ENCODE assay signal across 8 cellular contexts in genomic region chr14:22981090-22982012, GRCh38. TPM values are rescaled to one million over a fixed set of nuclear protein-coding genes. Genes with fewer than 3 reads are reported as not detected.
A peak's percentile ranks its signal among the peaks of the same experiment; 100 is the strongest.
DNase-seq lines count a peak whose midpoint lies in the region; ATAC-seq, FAIRE-seq and TF ChIP-seq lines count a peak whose summit lies in the region.

No MANE protein-coding gene starts in this region.

- POLR2A ChIA-PET in A673 (lab: Charles Lee; ENCODE audit: low non-redundant PET) (interaction anchor here (0.6 kb wide), 1 partner anchor 114 kb away, joined by 5 read pairs; the partner anchor contains the start of genes ACIN1 and C14orf119), GM12878 (lab: Charles Lee) (interaction anchor here (0.6 to 1.0 kb wide), 2 partner anchors 10 to 17 kb away, joined by 3 to 5 read pairs; no protein-coding TSS in a partner anchor)

- H3K9me3 ChIP-seq in A673 (ENCODE audit: low read depth, low read length, poor library complexity, severe bottlenecking) (no peaks in the 10 kb centered on the region), HUES64 (ENCODE audit: insufficient read depth, low read depth, low read length) (no peaks in the 10 kb centered on the region), GM12878 (replicated peaks; ENCODE audit: control insufficient read depth, insufficient read depth, low read length) (no peaks in the 10 kb centered on the region)

- peak overlapping the region; percentile 73 for H3K4me2 ChIP-seq in GM12878 (ENCODE audit: control insufficient read depth, insufficient read depth)

- H3K9ac ChIP-seq in HUES64 (ENCODE audit: low read depth, low read length) (peak overlapping the region; percentile 92), GM12878 (ENCODE audit: control insufficient read depth, insufficient read depth, low read length) (no peak overlapping the region; the same call in 1 of the 2 replicates)

- H3K27ac ChIP-seq in A673 (ENCODE audit: low read depth, low read length, poor library complexity, severe bottlenecking) = peak overlapping the region; percentile 86
- peak overlapping the region; percentile 88 for H3K27ac ChIP-seq in HUES64 (ENCODE audit: low read depth, low read length)
- no peak overlapping the region for H3K27ac ChIP-seq in GM12878 (ENCODE audit: control insufficient read depth, insufficient read depth)
- H3K27ac ChIP-seq in layer of hippocampus (ENCODE audit: low read depth, low read length) = peak overlapping the region; percentile 62

- BruUV-seq in A673 (replicated peaks; lab: Mats Ljungman, UMichigan) (no TSS peak), GM12878 (replicated peaks; lab: Mats Ljungman, UMichigan) (no TSS peak)

- ATAC-seq in GM12878 = no peak
- ATAC-seq in stimulated activated naive CD8-positive, alpha-beta T cell treated with anti-CD3 and anti-CD28 coated beads, Interleukin-15, amount 100 ng/mL, for 72 hours = peak; percentile 27
- no peak for ATAC-seq in HG03139 (IDR thresholded peaks at IDR 0.05; ENCODE audit: unreplicated experiment)

- no peaks in the 10 kb centered on the region for H3K27me3 Mint-ChIP-seq in stimulated activated naive CD8-positive, alpha-beta T cell treated with anti-CD3 and anti-CD28 coated beads, Interleukin-15, amount 100 ng/mL, for 72 hours

- H3K27me3 ChIP-seq in A673 (replicated peaks; ENCODE audit: insufficient read depth, low read depth, low read length, poor library complexity) (no peaks in the 10 kb centered on the region), HUES64 (ENCODE audit: insufficient read depth, low read length) (peaks cover 12% of the 10 kb centered on the region; the same call in 1 of the 2 replicates), GM12878 (replicated peaks in 1 of 2; ENCODE audit: control insufficient read depth in 2 of 2, insufficient read depth in 2 of 2, low read length in 1 of 2) (peaks cover 4 to 13% of the 10 kb centered on the region in 2 experiments), layer of hippocampus (ENCODE audit: control insufficient read depth, insufficient read depth, low read length) (peaks cover 13% of the 10 kb centered on the region)

- intact Hi-C loops in A673 (cut with micrococcal nuclease; ENCODE audit: unreplicated experiment) = loop anchor here (1.0 to 5.0 kb wide), 6 partner anchors 24 to 674 kb away; partner anchors contain the start of gene PRMT5
- intact Hi-C loops in GM12878 (cut with micrococcal nuclease; ENCODE audit: unreplicated experiment) = loop anchor here (2.0 to 10.0 kb wide), 2 partner anchors 53 to 597 kb away; partner anchors contain the start of gene PRMT5

- peak overlapping the region; percentile 35 for H2AFZ ChIP-seq in GM12878 (ENCODE audit: control insufficient read depth, low read depth, low read length)

- CTCF ChIA-PET in A673 (lab: Charles Lee) (interaction anchor here (0.6 to 1.5 kb wide), 8 partner anchors 13 to 96 kb away, joined by 3 to 8 read pairs (median 4); no protein-coding TSS in a partner anchor), GM12878 (lab: Yijun Ruan, JAX) (interaction anchor here (6.7 to 25.0 kb wide), 4 partner anchors 9 to 86 kb away, joined by 73 to 853 read pairs (median 249); partner anchors contain the start of gene CDH24)

- SMC1A ChIA-PET in GM12878 (lab: Charles Lee; ENCODE audit: uncharacterized antibody, unreplicated experiment) = interaction anchor here (0.6 to 2.3 kb wide), 5 partner anchors 9 to 255 kb away, joined by 3 to 21 read pairs (median 9); partner anchors contain the start of gene PRMT5

- H3K79me2 ChIP-seq in GM12878 (ENCODE audit: control insufficient read depth, insufficient read depth, low read length) = no peaks in the 10 kb centered on the region

- DNase-seq in A673 (ENCODE audit: low spot score) = no peak
- no peak for DNase-seq in GM12878 (ENCODE audit: low read depth, low spot score)
- peak; percentile 31 for DNase-seq in stimulated activated naive CD8-positive, alpha-beta T cell treated with anti-CD3 and anti-CD28 coated beads, Interleukin-15, amount 100 ng/mL, for 72 hours
- DNase-seq in NOMO-1 (lab: John Stamatoyannopoulos, UW; ENCODE audit: unreplicated experiment in 2 of 2) = no peak
- DNase-seq in amniotic stem cell (lab: John Stamatoyannopoulos, UW) = no peak

- H3K27ac Mint-ChIP-seq in stimulated activated naive CD8-positive, alpha-beta T cell treated with anti-CD3 and anti-CD28 coated beads, Interleukin-15, amount 100 ng/mL, for 72 hours = no peak overlapping the region

- RAD21 ChIA-PET in GM12878 (lab: Charles Lee; ENCODE audit: unreplicated experiment) = interaction anchor here (0.8 to 9.1 kb wide), 4 partner anchors 8 to 114 kb away, joined by 3 to 224 read pairs (median 10); partner anchors contain the start of genes C14orf119, CDH24 and PRMT5

- H3K4me1 Mint-ChIP-seq in stimulated activated naive CD8-positive, alpha-beta T cell treated with anti-CD3 and anti-CD28 coated beads, Interleukin-15, amount 100 ng/mL, for 72 hours = peaks cover 6% of the 10 kb centered on the region

- TF ChIP-seq RAD21 in GM12878 (IDR thresholded peaks at IDR 0.05; ENCODE audit: insufficient read depth, low read depth, low read length) = no peak

- peak overlapping the region; percentile 46 to 69 for H3K4me3 Mint-ChIP-seq in stimulated activated naive CD8-positive, alpha-beta T cell treated with anti-CD3 and anti-CD28 coated beads, Interleukin-15, amount 100 ng/mL, for 72 hours

- TF ChIP-seq CTCF in A673 (conservative IDR thresholded peaks at IDR 0.05; ENCODE audit: low read depth, low read length) (no peak), GM12878 (IDR thresholded peaks at IDR 0.05 in 2 of 3, conservative IDR thresholded peaks at IDR 0.05 in 1 of 3; ENCODE audit: control insufficient read depth in 2 of 3, extremely low read depth in 1 of 3, insufficient read depth in 1 of 3, low read depth in 3 of 3, low read length in 3 of 3) (no peak)

- peaks cover 38% of the 10 kb centered on the region for H3K4me1 ChIP-seq in A673 (ENCODE audit: insufficient read depth, low read length, poor library complexity, severe bottlenecking)
- H3K4me1 ChIP-seq in HUES64 (ENCODE audit: insufficient read depth, low read length) = peaks cover 38% of the 10 kb centered on the region
- H3K4me1 ChIP-seq in GM12878 (ENCODE audit: control insufficient read depth, insufficient read depth, low read length) = no peaks in the 10 kb centered on the region; the same call in 1 of the 2 replicates

- H3K9me3 Mint-ChIP-seq in stimulated activated naive CD8-positive, alpha-beta T cell treated with anti-CD3 and anti-CD28 coated beads, Interleukin-15, amount 100 ng/mL, for 72 hours = no peaks in the 10 kb centered on the region

- H3K36me3 ChIP-seq in A673 (ENCODE audit: insufficient read depth, low read length, poor library complexity, severe bottlenecking) (peaks cover 11% of the 10 kb centered on the region), HUES64 (ENCODE audit: insufficient read depth, low read length) (peaks cover 27% of the 10 kb centered on the region), GM12878 (ENCODE audit: control insufficient read depth in 2 of 2, insufficient read depth in 2 of 2, low read length in 1 of 2) (no peaks in the 10 kb centered on the region)

- TF ChIP-seq POLR2A in GM12878 (IDR thresholded peaks at IDR 0.05; ENCODE audit: low read depth, low read length) = no peak

- WGBS in HUES64 = under 1% methylated on average over 91 of the region's 91 CpGs
- 34% methylated on average over 81 of the region's 91 CpGs for WGBS in GM12878 (ENCODE audit: insufficient coverage, insufficient replicate concordance, low lambda C conversion rate, missing lambda C conversion rate)

- H4K20me1 ChIP-seq in GM12878 (ENCODE audit: control insufficient read depth, insufficient read depth) = no peaks in the 10 kb centered on the region

- no peak for FAIRE-seq in GM12878 (lab: Jason Lieb, UNC)

- TF ChIP-seq EP300 in GM12878 (IDR thresholded peaks at IDR 0.05; ENCODE audit: borderline replicate concordance in 1 of 2, control insufficient read depth in 1 of 2, low read depth in 2 of 2, low read length in 2 of 2) = no peak

- H3K4me3 ChIP-seq in A673 (ENCODE audit: low read depth, low read length, poor library complexity, severe bottlenecking) = peak overlapping the region; percentile 86
- H3K4me3 ChIP-seq in HUES64 (ENCODE audit: low read length) = peak overlapping the region; percentile 83
- peak overlapping the region; percentile 63; the same call in 1 of the 2 replicates for H3K4me3 ChIP-seq in GM12878

- in situ Hi-C loops in GM12878 (cut with MboI) = loop anchor here (5.0 kb wide), 1 partner anchor 409 kb away; no protein-coding TSS in a partner anchor

RNA-seq across cellular contexts. Expression of gene AJUBA, which starts 1.0 kb away (rescaled TPM):
- total RNA-seq in A673 (2021) (37.6 and 43.6 TPM in 2 replicates), GM12878 (2014; rRNA removed) (0.49 and 0.51 TPM in 2 replicates), GM12878 (2014; rRNA removed; fragmentation: Illumina TruSeq; extraction: Trizol) (0.18 and 0.36 TPM in 2 replicates), GM12878 (2021) (0.43 and 0.90 TPM in 2 replicates)
- polyA plus RNA-seq in HUES64 (2013, experiment 1 of 2) = 21.4 TPM
- polyA plus RNA-seq in HUES64 (2013, experiment 2 of 2) = 22.1 TPM
- total RNA-seq in GM12878 (2013; cell fraction: nucleolus; rRNA removed) = 4.7 and 5.9 TPM in 2 replicates
- 0.58 TPM for polyA plus RNA-seq in GM12878 (2011; ENCODE audit: low read depth)
- polyA plus RNA-seq in GM12878 (2011; rRNA removed) (18.1 and 23.6 TPM in 2 replicates), GM12878 (2014; fragmentation: Illumina TruSeq; extraction: Trizol) (0.16 and 0.87 TPM in 2 replicates), GM12878 (2014; fragmentation: Nextera tagmentation; extraction: Ambion mirVana) (under 1 TPM; 0.03 to 0.04 TPM), GM12878 (2014; rRNA removed) (0.32 and 0.90 TPM in 2 replicates), GM12878 (2016; fragmentation: Nextera tagmentation; extraction: Ambion mirVana) (under 1 TPM in 1 of 2 experiments, not detected in 1; 0.15 TPM)
- 13.6 and 22.2 TPM in 2 replicates for polyA plus RNA-seq in GM12878 (2011; cell fraction: cytosol; rRNA removed)
- 9.8 and 20.8 TPM in 2 replicates for polyA plus RNA-seq in GM12878 (2011; cell fraction: nucleus; rRNA removed)
- 0.80 and 0.89 TPM in 2 replicates for polyA plus RNA-seq in GM12878 (2012)
- 22.8 and 45.9 TPM in 2 replicates for polyA minus RNA-seq in GM12878 (2011; rRNA and poly(A)+ RNA removed)
- polyA minus RNA-seq in GM12878 (2011; cell fraction: cytosol; rRNA and poly(A)+ RNA removed) = 6.5 and 7.0 TPM in 2 replicates
- 6.2 and 8.2 TPM in 2 replicates for polyA minus RNA-seq in GM12878 (2011; cell fraction: nucleus; rRNA and poly(A)+ RNA removed)

RNA-seq across cellular contexts. Expression of gene HAUS4, which starts 24.5 kb away (rescaled TPM):
- total RNA-seq in A673 (2021) (62.7 and 73.9 TPM in 2 replicates), GM12878 (2014; rRNA removed) (71.8 and 84.5 TPM in 2 replicates), GM12878 (2014; rRNA removed; fragmentation: Illumina TruSeq; extraction: Trizol) (57.1 and 59.5 TPM in 2 replicates), GM12878 (2021) (58.8 and 60.4 TPM in 2 replicates)
- 47.1 TPM for polyA plus RNA-seq in HUES64 (2013, experiment 1 of 2)
- 56.2 TPM for polyA plus RNA-seq in HUES64 (2013, experiment 2 of 2)
- total RNA-seq in GM12878 (2013; cell fraction: nucleolus; rRNA removed) = 46.0 and 58.5 TPM in 2 replicates
- 32.7 TPM for polyA plus RNA-seq in GM12878 (2011; ENCODE audit: low read depth)
- polyA plus RNA-seq in GM12878 (2011; rRNA removed) (77.0 and 98.3 TPM in 2 replicates), GM12878 (2014; fragmentation: Illumina TruSeq; extraction: Trizol) (51.8 and 73.5 TPM in 2 replicates), GM12878 (2014; fragmentation: Nextera tagmentation; extraction: Ambion mirVana) (10 to 100 TPM; 14.9 to 33.0 TPM), GM12878 (2014; rRNA removed) (64.7 and 73.5 TPM in 2 replicates), GM12878 (2016; fragmentation: Nextera tagmentation; extraction: Ambion mirVana) (10 to 100 TPM; 49.4 to 58.2 TPM)
- 60.2 and 60.8 TPM in 2 replicates for polyA plus RNA-seq in GM12878 (2011; cell fraction: cytosol; rRNA removed)
- 62.2 and 82.8 TPM in 2 replicates for polyA plus RNA-seq in GM12878 (2011; cell fraction: nucleus; rRNA removed)
- polyA plus RNA-seq in GM12878 (2012) = 41.9 and 54.9 TPM in 2 replicates
- 60.3 and 76.5 TPM in 2 replicates for polyA minus RNA-seq in GM12878 (2011; rRNA and poly(A)+ RNA removed)
- polyA minus RNA-seq in GM12878 (2011; cell fraction: cytosol; rRNA and poly(A)+ RNA removed) = 11.2 and 23.1 TPM in 2 replicates
- 26.0 and 33.6 TPM in 2 replicates for polyA minus RNA-seq in GM12878 (2011; cell fraction: nucleus; rRNA and poly(A)+ RNA removed)

RNA-seq across cellular contexts. Expression of gene C14orf93, which starts 28.6 kb away (rescaled TPM):
- 9.9 and 10.8 TPM in 2 replicates for total RNA-seq in A673 (2021)
- 4.4 TPM for polyA plus RNA-seq in HUES64 (2013, experiment 1 of 2)
- 6.1 TPM for polyA plus RNA-seq in HUES64 (2013, experiment 2 of 2)
- 7.3 and 7.7 TPM in 2 replicates for total RNA-seq in GM12878 (2013; cell fraction: nucleolus; rRNA removed)
- 11.5 and 12.2 TPM in 2 replicates for total RNA-seq in GM12878 (2014; rRNA removed)
- 9.8 and 10.0 TPM in 2 replicates for total RNA-seq in GM12878 (2014; rRNA removed; fragmentation: Illumina TruSeq; extraction: Trizol)
- total RNA-seq in GM12878 (2021) = 8.5 and 11.1 TPM in 2 replicates
- polyA plus RNA-seq in GM12878 (2011; ENCODE audit: low read depth) = 2.8 TPM
- 11.7 and 13.7 TPM in 2 replicates for polyA plus RNA-seq in GM12878 (2011; rRNA removed)
- polyA plus RNA-seq in GM12878 (2011; cell fraction: cytosol; rRNA removed) = 17.2 and 18.7 TPM in 2 replicates
- polyA plus RNA-seq in GM12878 (2011; cell fraction: nucleus; rRNA removed) = 18.2 and 20.7 TPM in 2 replicates
- 4.7 and 7.5 TPM in 2 replicates for polyA plus RNA-seq in GM12878 (2012)
- polyA plus RNA-seq in GM12878 (2014; fragmentation: Illumina TruSeq; extraction: Trizol) = 10.4 and 13.9 TPM in 2 replicates
- 1 to 10 TPM; 1.8 to 2.1 TPM for polyA plus RNA-seq in GM12878 (2014; fragmentation: Nextera tagmentation; extraction: Ambion mirVana)
- 10.5 and 12.9 TPM in 2 replicates for polyA plus RNA-seq in GM12878 (2014; rRNA removed)
- 1 to 10 TPM; 7.1 to 7.9 TPM for polyA plus RNA-seq in GM12878 (2016; fragmentation: Nextera tagmentation; extraction: Ambion mirVana)
- polyA minus RNA-seq in GM12878 (2011; rRNA and poly(A)+ RNA removed) = 28.1 and 36.9 TPM in 2 replicates
- 3.1 and 6.5 TPM in 2 replicates for polyA minus RNA-seq in GM12878 (2011; cell fraction: cytosol; rRNA and poly(A)+ RNA removed)
- polyA minus RNA-seq in GM12878 (2011; cell fraction: nucleus; rRNA and poly(A)+ RNA removed) = 2.4 and 4.1 TPM in 2 replicates

RNA-seq across cellular contexts. Expression of gene PRMT5, which starts 52.2 kb away (rescaled TPM):
- total RNA-seq in A673 (2021) (244 and 273 TPM in 2 replicates), GM12878 (2014; rRNA removed) (96.2 and 106 TPM in 2 replicates), GM12878 (2014; rRNA removed; fragmentation: Illumina TruSeq; extraction: Trizol) (103 and 113 TPM in 2 replicates), GM12878 (2021) (105 and 115 TPM in 2 replicates)
- 121 TPM for polyA plus RNA-seq in HUES64 (2013, experiment 1 of 2)
- polyA plus RNA-seq in HUES64 (2013, experiment 2 of 2) = 103 TPM
- 38.4 and 43.2 TPM in 2 replicates for total RNA-seq in GM12878 (2013; cell fraction: nucleolus; rRNA removed)
- 71.5 TPM for polyA plus RNA-seq in GM12878 (2011; ENCODE audit: low read depth)
- polyA plus RNA-seq in GM12878 (2011; rRNA removed) (175 and 221 TPM in 2 replicates), GM12878 (2014; fragmentation: Illumina TruSeq; extraction: Trizol) (125 and 129 TPM in 2 replicates), GM12878 (2014; fragmentation: Nextera tagmentation; extraction: Ambion mirVana) (10 to 100 TPM; 54.3 to 71.6 TPM), GM12878 (2014; rRNA removed) (106 and 118 TPM in 2 replicates), GM12878 (2016; fragmentation: Nextera tagmentation; extraction: Ambion mirVana) (100 to 1,000 TPM; 175 to 195 TPM)
- 284 and 348 TPM in 2 replicates for polyA plus RNA-seq in GM12878 (2011; cell fraction: cytosol; rRNA removed)
- 231 and 240 TPM in 2 replicates for polyA plus RNA-seq in GM12878 (2011; cell fraction: nucleus; rRNA removed)
- polyA plus RNA-seq in GM12878 (2012) = 53.0 and 76.1 TPM in 2 replicates
- polyA minus RNA-seq in GM12878 (2011; rRNA and poly(A)+ RNA removed) = 257 and 258 TPM in 2 replicates
- 104 and 113 TPM in 2 replicates for polyA minus RNA-seq in GM12878 (2011; cell fraction: cytosol; rRNA and poly(A)+ RNA removed)
- 50.1 and 66.8 TPM in 2 replicates for polyA minus RNA-seq in GM12878 (2011; cell fraction: nucleus; rRNA and poly(A)+ RNA removed)

RNA-seq across cellular contexts. Expression of gene PSMB5, which starts 53.3 kb away (rescaled TPM):
- total RNA-seq in A673 (2021) = 491 and 500 TPM in 2 replicates
- polyA plus RNA-seq in HUES64 (2013, experiment 1 of 2) = 218 TPM
- 191 TPM for polyA plus RNA-seq in HUES64 (2013, experiment 2 of 2)
- total RNA-seq in GM12878 (2013; cell fraction: nucleolus; rRNA removed) = 19.2 and 22.2 TPM in 2 replicates
- 120 and 142 TPM in 2 replicates for total RNA-seq in GM12878 (2014; rRNA removed)
- total RNA-seq in GM12878 (2014; rRNA removed; fragmentation: Illumina TruSeq; extraction: Trizol) = 90.6 and 98.9 TPM in 2 replicates
- 94.5 and 97.1 TPM in 2 replicates for total RNA-seq in GM12878 (2021)
- polyA plus RNA-seq in GM12878 (2011; ENCODE audit: low read depth) = 48.1 TPM
- 107 and 146 TPM in 2 replicates for polyA plus RNA-seq in GM12878 (2011; rRNA removed)
- 192 and 210 TPM in 2 replicates for polyA plus RNA-seq in GM12878 (2011; cell fraction: cytosol; rRNA removed)
- polyA plus RNA-seq in GM12878 (2011; cell fraction: nucleus; rRNA removed) = 69.1 and 69.9 TPM in 2 replicates
- 63.4 and 74.5 TPM in 2 replicates for polyA plus RNA-seq in GM12878 (2012)
- 77.7 and 84.5 TPM in 2 replicates for polyA plus RNA-seq in GM12878 (2014; fragmentation: Illumina TruSeq; extraction: Trizol)
- 100 to 1,000 TPM; 686 to 802 TPM for polyA plus RNA-seq in GM12878 (2014; fragmentation: Nextera tagmentation; extraction: Ambion mirVana)
- polyA plus RNA-seq in GM12878 (2014; rRNA removed) = 113 and 125 TPM in 2 replicates
- 100 to 1,000 TPM; 180 to 205 TPM for polyA plus RNA-seq in GM12878 (2016; fragmentation: Nextera tagmentation; extraction: Ambion mirVana)
- polyA minus RNA-seq in GM12878 (2011; rRNA and poly(A)+ RNA removed) = 108 and 155 TPM in 2 replicates
- polyA minus RNA-seq in GM12878 (2011; cell fraction: cytosol; rRNA and poly(A)+ RNA removed) = 31.9 and 46.2 TPM in 2 replicates
- 30.2 and 41.7 TPM in 2 replicates for polyA minus RNA-seq in GM12878 (2011; cell fraction: nucleus; rRNA and poly(A)+ RNA removed)

Comparison
In these comparisons a context has a peak if more than half of its experiments do, and no peak if none do; other contexts are left out.
1. DNase-seq: peak in stimulated activated naive CD8-positive, alpha-beta T cell treated with anti-CD3 and anti-CD28 coated beads, Interleukin-15, amount 100 ng/mL, for 72 hours (2 of 2); none in A673 (single experiment), GM12878 (single experiment), NOMO-1 (0 of 2) and amniotic stem cell (single experiment).
2. Peak in every context shown above with its lines, with median percentiles within 50 percentile points of each other: H3K4me3 ChIP-seq.